In genomic region chr2:17646096-17646554, GRCh38 we compare ENCODE assay signal across 1 cellular context.
TF ChIP-seq lines count a peak whose summit lies in the region.

No MANE protein-coding gene starts in this region.

TF ChIP-seq in HepG2, 621 proteins besides CTCF, POLR2A, EP300 and RAD21 (continued from another document and continues in another):
- peak; percentile 33; the same call in 1 of the 2 replicates for TF ChIP-seq AHDC1 (CRISPR knock-in tag; IDR thresholded peaks at IDR 0.05; ENCODE audit: borderline replicate concordance)
- no peak for TF ChIP-seq MLXIP (CRISPR knock-in tag; IDR thresholded peaks at IDR 0.05; ENCODE audit: borderline replicate concordance)
- TF ChIP-seq TBX3 (IDR thresholded peaks at IDR 0.05; ENCODE audit: borderline replicate concordance), result no peak
- no peak for TF ChIP-seq CENPX (CRISPR knock-in tag; IDR thresholded peaks at IDR 0.05)
- TF ChIP-seq KAT2B (IDR thresholded peaks at IDR 0.05; ENCODE audit: borderline replicate concordance, low read depth, low read length), result no peak
- no peak for TF ChIP-seq MEIS2 (CRISPR knock-in tag; IDR thresholded peaks at IDR 0.05)
- no peak for TF ChIP-seq SP140L (CRISPR knock-in tag; IDR thresholded peaks at IDR 0.05; ENCODE audit: borderline replicate concordance)
- TF ChIP-seq CCDC6 (CRISPR knock-in tag; IDR thresholded peaks at IDR 0.05), result no peak
- 0 out of 2 replicates have a peak, but pooled peaks have one; percentile 19 for TF ChIP-seq ZNF331 (CRISPR knock-in tag; IDR thresholded peaks at IDR 0.05)
- 0 out of 4 replicates have a peak, but pooled peaks of 1 of the 2 experiments have one; percentile 21 for TF ChIP-seq KLF16 (CRISPR knock-in tag; IDR thresholded peaks at IDR 0.05)
- TF ChIP-seq SPEN (CRISPR knock-in tag; IDR thresholded peaks at IDR 0.05; ENCODE audit: low read depth), result 0 out of 2 replicates have a peak, but pooled peaks have one; percentile 30
- TF ChIP-seq ZBTB34 (CRISPR knock-in tag; IDR thresholded peaks at IDR 0.05), result no peak
- TF ChIP-seq YEATS2 (CRISPR knock-in tag; IDR thresholded peaks at IDR 0.05; ENCODE audit: borderline replicate concordance), result peak; percentile 61; the same call in 1 of the 2 replicates
- 0 out of 2 replicates have a peak, but pooled peaks have one; percentile 41 for TF ChIP-seq MXD4 (CRISPR knock-in tag; IDR thresholded peaks at IDR 0.05)
- no peak for TF ChIP-seq ZIK1 (CRISPR knock-in tag; IDR thresholded peaks at IDR 0.05; ENCODE audit: borderline replicate concordance, low read depth)
- TF ChIP-seq REPIN1 (CRISPR knock-in tag; IDR thresholded peaks at IDR 0.05; ENCODE audit: borderline replicate concordance, low read depth), result peak; percentile 63; the same call in 1 of the 2 replicates
- TF ChIP-seq TBL1XR1 (IDR thresholded peaks at IDR 0.05; ENCODE audit: borderline replicate concordance, low read length, partially characterized antibody), result no peak
- TF ChIP-seq RFX1 (IDR thresholded peaks at IDR 0.05), result no peak
- TF ChIP-seq ATF2 (CRISPR knock-in tag; IDR thresholded peaks at IDR 0.05), result 0 out of 2 replicates have a peak, but pooled peaks have one; percentile 32
- TF ChIP-seq RBM39 (IDR thresholded peaks at IDR 0.05; ENCODE audit: low read depth, low read length, poor library complexity, severe bottlenecking), result no peak
- TF ChIP-seq BCL6 (CRISPR knock-in tag; IDR thresholded peaks at IDR 0.05), result peak; percentile 56; the same call in 1 of the 2 replicates
- peak; percentile 50; the same call in 1 of the 2 replicates for TF ChIP-seq RXRB (CRISPR knock-in tag; IDR thresholded peaks at IDR 0.05; ENCODE audit: borderline replicate concordance)
- TF ChIP-seq GATAD2A (CRISPR knock-in tag; IDR thresholded peaks at IDR 0.05), result peak; percentile 80
- TF ChIP-seq SAP130 (CRISPR knock-in tag; IDR thresholded peaks at IDR 0.05; ENCODE audit: low read depth), result peak; percentile 53; the same call in 1 of the 2 replicates
- no peak for TF ChIP-seq KAT7 (CRISPR knock-in tag; IDR thresholded peaks at IDR 0.05; ENCODE audit: borderline replicate concordance)
- peak; percentile 77 for TF ChIP-seq HMG20A (CRISPR knock-in tag; IDR thresholded peaks at IDR 0.05; ENCODE audit: borderline replicate concordance)
- no peak for TF ChIP-seq NCOA1 (CRISPR knock-in tag; IDR thresholded peaks at IDR 0.05)
- no peak for TF ChIP-seq ZNF839 (CRISPR knock-in tag; IDR thresholded peaks at IDR 0.05; ENCODE audit: borderline replicate concordance)
- TF ChIP-seq SCMH1 (CRISPR knock-in tag; IDR thresholded peaks at IDR 0.05; ENCODE audit: borderline replicate concordance), result no peak
- no peak for TF ChIP-seq PHF21A (CRISPR knock-in tag; IDR thresholded peaks at IDR 0.05)
- TF ChIP-seq KDM6A (CRISPR knock-in tag; IDR thresholded peaks at IDR 0.05; ENCODE audit: low read depth), result no peak
- TF ChIP-seq PCBP2 (optimal IDR thresholded peaks at IDR 0.05; ENCODE audit: low read depth, low read length, poor library complexity, severe bottlenecking), result no peak
- TF ChIP-seq NR2F6 (IDR thresholded peaks at IDR 0.05), result peak; percentile 28; the same call in 1 of the 2 replicates
- peak; percentile 51; the same call in 1 of the 2 replicates for TF ChIP-seq NR2F6 (CRISPR knock-in tag; IDR thresholded peaks at IDR 0.05)
- no peak for TF ChIP-seq GRHL1 (CRISPR knock-in tag; conservative IDR thresholded peaks at IDR 0.05)
- TF ChIP-seq MXD3 (CRISPR knock-in tag; IDR thresholded peaks at IDR 0.05), result no peak
- TF ChIP-seq NR2F1 (CRISPR knock-in tag; IDR thresholded peaks at IDR 0.05), result peak in 1 of 2 experiments; percentile 66; a peak in 2 of 4 replicates
- TF ChIP-seq USF2 (IDR thresholded peaks at IDR 0.05; ENCODE audit: low read depth, low read length), result no peak
- no peak for TF ChIP-seq USF2 (CRISPR knock-in tag; IDR thresholded peaks at IDR 0.05; ENCODE audit: borderline replicate concordance)
- no peak for TF ChIP-seq SNAI1 (CRISPR knock-in tag; IDR thresholded peaks at IDR 0.05; ENCODE audit: borderline replicate concordance)
- TF ChIP-seq ZNF549 (CRISPR knock-in tag; IDR thresholded peaks at IDR 0.05), result no peak
- TF ChIP-seq MYC (CRISPR knock-in tag; IDR thresholded peaks at IDR 0.05; ENCODE audit: borderline replicate concordance), result no peak
- TF ChIP-seq DNMT3B (CRISPR knock-in tag; conservative IDR thresholded peaks at IDR 0.05), result 0 out of 2 replicates have a peak, but pooled peaks have one; percentile 83
- TF ChIP-seq HCFC1 (IDR thresholded peaks at IDR 0.05; ENCODE audit: low read depth, low read length), result no peak
- peak; percentile 41; the same call in 1 of the 2 replicates for TF ChIP-seq NCOA2 (CRISPR knock-in tag; IDR thresholded peaks at IDR 0.05)
- TF ChIP-seq ZNF510 (CRISPR knock-in tag; IDR thresholded peaks at IDR 0.05; ENCODE audit: low read depth), result no peak
- TF ChIP-seq ZNF362 (CRISPR knock-in tag; IDR thresholded peaks at IDR 0.05; ENCODE audit: borderline replicate concordance), result no peak
- TF ChIP-seq ZSCAN9 (CRISPR knock-in tag; IDR thresholded peaks at IDR 0.05; ENCODE audit: borderline replicate concordance), result 0 out of 2 replicates have a peak, but pooled peaks have one; percentile 23
- TF ChIP-seq PAF1 (CRISPR knock-in tag; IDR thresholded peaks at IDR 0.05), result no peak
- TF ChIP-seq NFATC3 (CRISPR knock-in tag; IDR thresholded peaks at IDR 0.05), result no peak
